Comparison of ENCODE assay signal across 34 cellular contexts in genomic region chr1:19033516-19033840, GRCh38.
DNase-seq lines count a peak whose midpoint lies in the region; ATAC-seq, FAIRE-seq and TF ChIP-seq lines count a peak whose summit lies in the region.
"Had no signal": no experiment of that assay in that cellular context is flagged by ENCODE, and none has a peak within 500 bp of the region (broad histone marks: within the 10 kb centered on the region; RNA-seq: fewer than 3 reads in every experiment).

No MANE protein-coding gene starts in this region.

- no peaks in the 10 kb centered on the region for H3K9me3 Mint-ChIP-seq in natural killer cell treated with Interleukin-12 subunit alpha and Interleukin-12 subunit beta and Interleukin-15 and Interleukin-18, amount 100 ng/mL, for 72 hours
- no peaks in the 10 kb centered on the region for H3K9me3 Mint-ChIP-seq in natural killer cell
- H3K9me3 Mint-ChIP-seq: activated naive CD4-positive, alpha-beta T cell treated with anti-CD3 and anti-CD28 coated beads, Interleukin-2, amount 50 U/mL, for 72 hours; CD14-positive monocyte; GM23338 had no signal

- H3K27me3 Mint-ChIP-seq in natural killer cell treated with Interleukin-12 subunit alpha and Interleukin-12 subunit beta and Interleukin-15 and Interleukin-18, amount 100 ng/mL, for 72 hours: peaks cover 12 to 17% of the 10 kb centered on the region in 2 donors
- H3K27me3 Mint-ChIP-seq in natural killer cell (ENCODE audit: low read depth in 2 of 2): peaks cover 2 to 9% of the 10 kb centered on the region in 2 donors

- no peak for ATAC-seq in natural killer cell treated with Interleukin-12 subunit alpha and Interleukin-12 subunit beta and Interleukin-15 and Interleukin-18, amount 100 ng/mL, for 72 hours
- ATAC-seq in natural killer cell (no peak), HG02763 (IDR thresholded peaks at IDR 0.05; ENCODE audit: unreplicated experiment) (no peak)
- ATAC-seq: activated naive CD4-positive, alpha-beta T cell treated with anti-CD3 and anti-CD28 coated beads, Interleukin-2, amount 50 U/mL, for 72 hours; GM23338; naive thymus-derived CD4-positive, alpha-beta T cell; Right ventricle myocardium inferior had no signal

- peak; percentile 86 for FAIRE-seq in bronchial epithelial cell (lab: Jason Lieb, UNC)
- peak; percentile 78 for FAIRE-seq in keratinocyte (lab: Jason Lieb, UNC)
- FAIRE-seq: G401.6, islet of Langerhans had no signal

- H2AFZ ChIP-seq in keratinocyte (ENCODE audit: control insufficient read depth, low read length): peak overlapping the region; percentile 42
- H2AFZ ChIP-seq: GM23338 had no signal

- DNase-seq in natural killer cell treated with Interleukin-12 subunit alpha and Interleukin-12 subunit beta and Interleukin-15 and Interleukin-18, amount 100 ng/mL, for 72 hours (ENCODE audit: low spot score): peak; percentile 20
- DNase-seq in natural killer cell (no peak), bronchial epithelial cell (ENCODE audit: low read depth) (peak; percentile 63), keratinocyte (ENCODE audit: low read depth, low spot score) (no peak), vagina (ENCODE audit: extremely low spot score in 2 of 2) (no peak), retina (no peak), right atrium auricular region (ENCODE audit: low spot score) (no peak)
- DNase-seq: activated CD4-positive, alpha-beta T cell treated with anti-CD3 and anti-CD28 coated beads for 48 hours; activated CD8-positive, alpha-beta memory T cell treated with anti-CD3 and anti-CD28 coated beads for 24 hours; activated effector memory CD4-positive, alpha-beta T cell treated with Interleukin-2 at 50 U/mL for 16 hours; activated T-cell treated with anti-CD3 and anti-CD28 coated beads for 4 hours; amygdala; DMS53; glutamatergic neuron; midbrain; MM.1S; naive thymus-derived CD4-positive, alpha-beta T cell; NCI-H1105 treated with DMSO at 0.1 percent for 48 hours; NCI-H187 treated with DMSO at 0.1 percent for 48 hours; NCI-H2171 treated with DMSO at 0.1 percent for 48 hours; NCI-H524 treated with DMSO at 0.1 percent for 48 hours; OCI-M1; stimulated activated naive CD4-positive, alpha-beta T cell had no signal

- H3K9me3 ChIP-seq in keratinocyte (ENCODE audit: control insufficient read depth, low read depth, low read length): no peaks in the 10 kb centered on the region
- H3K9me3 ChIP-seq in vagina: no peaks in the 10 kb centered on the region
- no peaks in the 10 kb centered on the region for H3K9me3 ChIP-seq in right atrium auricular region
- H3K9me3 ChIP-seq: Caco-2, uterus had no signal

- dilution Hi-C loops in keratinocyte (cut with MboI; ENCODE audit: extremely low pct_ligation_motif_present, low sequenced_read_pairs): no loop called here

- H3K36me3 ChIP-seq in bronchial epithelial cell (ENCODE audit: control insufficient read depth, insufficient read depth, low read length) (no peaks in the 10 kb centered on the region), keratinocyte (ENCODE audit: control insufficient read depth in 2 of 2, extremely low read depth in 1 of 2, insufficient read depth in 2 of 2, low read length in 2 of 2) (no peaks in the 10 kb centered on the region), vagina (no peaks in the 10 kb centered on the region), right atrium auricular region (no peaks in the 10 kb centered on the region)
- H3K36me3 ChIP-seq: uterus had no signal

- peak overlapping the region; percentile 65 for H3K9ac ChIP-seq in keratinocyte (ENCODE audit: control insufficient read depth, extremely low read depth, insufficient read depth, low read length)
- H3K9ac ChIP-seq: KMS-11 had no signal

- no peaks in the 10 kb centered on the region for H4K20me1 ChIP-seq in keratinocyte (ENCODE audit: control insufficient read depth, extremely low read depth, insufficient read depth, low read length)

- H3K4me1 ChIP-seq in keratinocyte (ENCODE audit: control insufficient read depth, extremely low read depth, insufficient read depth, low read length) (peaks cover 54% of the 10 kb centered on the region), vagina (peaks cover 28% of the 10 kb centered on the region), right atrium auricular region (peaks cover 0 to 12% of the 10 kb centered on the region in 2 donors)
- H3K4me1 ChIP-seq: uterus had no signal

- H3K79me2 ChIP-seq in keratinocyte (ENCODE audit: control insufficient read depth, insufficient read depth, low read length): no peaks in the 10 kb centered on the region

- TF ChIP-seq CTCF in natural killer cell (IDR thresholded peaks at IDR 0.05) (no peak), bronchial epithelial cell (IDR thresholded peaks at IDR 0.05; ENCODE audit: insufficient read depth, low read length, severe bottlenecking) (no peak), keratinocyte (optimal IDR thresholded peaks at IDR 0.05 in 1 of 3, IDR thresholded peaks at IDR 0.05 in 1 of 3, conservative IDR thresholded peaks at IDR 0.05 in 1 of 3; ENCODE audit: extremely low read depth in 1 of 3, insufficient read depth in 2 of 3, low read length in 3 of 3) (no peak), vagina (IDR thresholded peaks at IDR 0.05) (no peak), right atrium auricular region (IDR thresholded peaks at IDR 0.05) (no peak)

- no peak for TF ChIP-seq POLR2A in vagina (IDR thresholded peaks at IDR 0.05)

- peak overlapping the region; percentile 88 for H3K27ac ChIP-seq in keratinocyte (ENCODE audit: control insufficient read depth, insufficient read depth, low read length)
- H3K27ac ChIP-seq in vagina: peak overlapping the region; percentile 59
- H3K27ac ChIP-seq in right atrium auricular region: no peak overlapping the region
- H3K27ac ChIP-seq: KMS-11, VCaP had no signal

- no peak overlapping the region for H3K4me3 Mint-ChIP-seq in natural killer cell treated with Interleukin-12 subunit alpha and Interleukin-12 subunit beta and Interleukin-15 and Interleukin-18, amount 100 ng/mL, for 72 hours
- no peak overlapping the region for H3K4me3 Mint-ChIP-seq in natural killer cell
- H3K4me3 Mint-ChIP-seq: CD14-positive monocyte; GM23338; naive thymus-derived CD4-positive, alpha-beta T cell had no signal

- H3K27me3 ChIP-seq in bronchial epithelial cell (ENCODE audit: control insufficient read depth, insufficient read depth, low read length) (no peaks in the 10 kb centered on the region), keratinocyte (ENCODE audit: control insufficient read depth, extremely low read depth, insufficient read depth, low read length) (no peaks in the 10 kb centered on the region), vagina (no peaks in the 10 kb centered on the region), right atrium auricular region (no peaks in the 10 kb centered on the region)
- H3K27me3 ChIP-seq: uterus had no signal

- H3K4me3 ChIP-seq in bronchial epithelial cell (ENCODE audit: low read depth, low read length) (no peak overlapping the region), keratinocyte (ENCODE audit: control insufficient read depth in 2 of 3, extremely low read depth in 1 of 3, insufficient read depth in 2 of 3, low read depth in 1 of 3, low read length in 3 of 3) (peak overlapping the region in 2 of 3 experiments; percentile 15 to 44), vagina (no peak overlapping the region), right atrium auricular region (no peak overlapping the region)
- H3K4me3 ChIP-seq: GM23338, uterus had no signal

- intact Hi-C loops in natural killer cell (cut with micrococcal nuclease): no loop called here
- intact Hi-C loops in vagina (cut with DNase I): no loop called here

- no peak overlapping the region for H3K27ac Mint-ChIP-seq in natural killer cell treated with Interleukin-12 subunit alpha and Interleukin-12 subunit beta and Interleukin-15 and Interleukin-18, amount 100 ng/mL, for 72 hours
- no peak overlapping the region for H3K27ac Mint-ChIP-seq in natural killer cell
- H3K27ac Mint-ChIP-seq: CD14-positive monocyte; GM23338; naive thymus-derived CD4-positive, alpha-beta T cell had no signal

- H3K4me2 ChIP-seq in keratinocyte (ENCODE audit: control insufficient read depth, extremely low read depth, insufficient read depth, low read depth, low read length): peak overlapping the region; percentile 74
- H3K4me2 ChIP-seq: GM23338, KMS-11 had no signal

- H3K4me1 Mint-ChIP-seq in natural killer cell treated with Interleukin-12 subunit alpha and Interleukin-12 subunit beta and Interleukin-15 and Interleukin-18, amount 100 ng/mL, for 72 hours (ENCODE audit: low read depth in 2 of 2): no peaks in the 10 kb centered on the region
- H3K4me1 Mint-ChIP-seq in natural killer cell: no peaks in the 10 kb centered on the region
- H3K4me1 Mint-ChIP-seq: CD14-positive monocyte had no signal

- H3K36me3 Mint-ChIP-seq in natural killer cell treated with Interleukin-12 subunit alpha and Interleukin-12 subunit beta and Interleukin-15 and Interleukin-18, amount 100 ng/mL, for 72 hours: no peaks in the 10 kb centered on the region
- no peaks in the 10 kb centered on the region for H3K36me3 Mint-ChIP-seq in natural killer cell
- H3K36me3 Mint-ChIP-seq: activated naive CD4-positive, alpha-beta T cell treated with anti-CD3 and anti-CD28 coated beads, Interleukin-2, amount 50 U/mL, for 72 hours; CD14-positive monocyte; naive thymus-derived CD4-positive, alpha-beta T cell had no signal

- peaks cover 4% of the 10 kb centered on the region for H3K9me1 ChIP-seq in keratinocyte (ENCODE audit: control insufficient read depth, extremely low read depth, insufficient read depth, low read length)

Comparison
In these comparisons a context has a peak if more than half of its experiments do, and no peak if none do; other contexts are left out.
1. DNase-seq: peak in natural killer cell treated with Interleukin-12 subunit alpha and Interleukin-12 subunit beta and Interleukin-15 and Interleukin-18, amount 100 ng/mL, for 72 hours (single experiment) and bronchial epithelial cell (single experiment); none in natural killer cell (single experiment), keratinocyte (single experiment), vagina (0 of 2), retina (single experiment) and right atrium auricular region (single experiment).
2. H3K4me3 ChIP-seq: peak in keratinocyte (2 of 3); none in bronchial epithelial cell (single experiment), vagina (0 of 2) and right atrium auricular region (0 of 2).
3. H3K27ac ChIP-seq: peak in keratinocyte (single experiment) and vagina (single experiment); none in right atrium auricular region (0 of 2).